In the genomic region with DNA sequence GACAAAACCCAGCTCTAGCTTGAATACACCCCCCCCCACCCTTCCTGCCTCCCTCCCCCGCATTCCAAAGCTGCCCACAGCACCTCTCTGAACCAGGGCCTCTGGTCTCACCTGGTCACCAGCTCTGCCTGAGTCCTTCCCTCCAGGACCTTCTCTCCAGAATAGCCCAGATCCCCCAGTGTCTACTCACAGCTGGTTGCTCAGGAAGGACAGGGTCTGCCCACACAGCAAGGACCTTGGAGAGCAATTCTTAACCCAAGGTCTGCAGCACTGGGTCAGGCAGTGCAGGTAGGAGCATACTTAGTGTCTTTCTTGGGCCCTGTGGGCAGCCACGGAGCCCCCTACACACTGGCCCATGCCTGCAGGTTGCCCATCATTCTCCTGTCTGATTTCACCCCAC, we compare ENCODE assay signal across 27 cellular contexts.
DNase-seq lines count a peak whose midpoint lies in the region; ATAC-seq, FAIRE-seq and TF ChIP-seq lines count a peak whose summit lies in the region.
"Had no signal": no experiment of that assay in that cellular context is flagged by ENCODE, and none has a peak within 500 bp of the region (broad histone marks: within the 10 kb centered on the region; RNA-seq: fewer than 3 reads in every experiment).

No MANE protein-coding gene starts in this region.

- H3K4me1 Mint-ChIP-seq in CD14-positive monocyte (peaks cover 67% of the 10 kb centered on the region), brain (peaks cover 45% of the 10 kb centered on the region)

- no peak overlapping the region for H3K4me3 Mint-ChIP-seq in CD14-positive monocyte
- no peak overlapping the region for H3K4me3 Mint-ChIP-seq in brain
- H3K4me3 Mint-ChIP-seq: activated CD8-positive, alpha-beta T cell treated with anti-CD3 and anti-CD28 coated beads, Interleukin-2, amount 10 ng/mL, durations not matched to agents 7 days and 5 days; activated naive CD4-positive, alpha-beta T cell treated with anti-CD3 and anti-CD28 coated beads, Interleukin-2, amount 50 U/mL, for 24 hours; naive thymus-derived CD4-positive, alpha-beta T cell; stimulated activated naive CD8-positive, alpha-beta T cell treated with anti-CD3 and anti-CD28 coated beads, Interleukin-15, Interleukin-2, amounts not matched to agents 100 ng/mL and 50 ng/mL, for 24 hours had no signal

- intact Hi-C loops in CD14-positive monocyte (cut with micrococcal nuclease) (loop anchor here in 1 of 2 donors (10.0 kb wide), 1 partner anchor 147 kb away; no protein-coding TSS in a partner anchor), sciatic nerve (cut with DNase I) (no loop called here)

- H3K27me3 Mint-ChIP-seq in CD14-positive monocyte (ENCODE audit: low read depth in 3 of 3) (peaks cover 0 to 2% (median 1%) of the 10 kb centered on the region in 3 donors), brain (peaks cover 10% of the 10 kb centered on the region)
- H3K27me3 Mint-ChIP-seq: activated naive CD4-positive, alpha-beta T cell treated with anti-CD3 and anti-CD28 coated beads, Interleukin-2, amount 50 U/mL, for 24 hours; naive thymus-derived CD4-positive, alpha-beta T cell; stimulated activated naive CD8-positive, alpha-beta T cell treated with anti-CD3 and anti-CD28 coated beads, Interleukin-15, Interleukin-2, amounts not matched to agents 100 ng/mL and 50 ng/mL, for 24 hours had no signal

- peaks cover 2 to 5% of the 10 kb centered on the region in 2 donors for H3K36me3 Mint-ChIP-seq in CD14-positive monocyte
- H3K36me3 Mint-ChIP-seq in brain = peaks cover 7% of the 10 kb centered on the region

- peak; percentile 4 for FAIRE-seq in HTR-8/SVneo (lab: Jason Lieb, UNC)
- FAIRE-seq: endothelial cell of umbilical vein, kidney, urothelium cell line had no signal

- DNase-seq in CD14-positive monocyte (ENCODE audit: low spot score) = peak; percentile 27
- no peak for DNase-seq in HTR-8/SVneo (ENCODE audit: insufficient read length, low spot score)
- DNase-seq in sciatic nerve (ENCODE audit: low spot score) = no peak
- DNase-seq in DMS 273 treated with DMSO at 0.1 percent for 48 hours (lab: John Stamatoyannopoulos, UW) = no peak
- no peak for DNase-seq in SW480 (ENCODE audit: low spot score)
- DNase-seq: activated CD4-positive, alpha-beta T cell treated with anti-CD3 and anti-CD28 coated beads for 4 hours; activated CD8-positive, alpha-beta T cell treated with anti-CD3 and anti-CD28 coated beads, Interleukin-2, amount 10 ng/mL, durations not matched to agents 7 days and 5 days; amniotic stem cell; DMS79 treated with DMSO at 0.1 percent for 48 hours; gastrocnemius medialis; kidney; naive thymus-derived CD4-positive, alpha-beta T cell; NCI-H146; NCI-H226; NCI-H526 treated with DMSO at 0.1 percent for 48 hours; NK-92 treated with Interleukin-12 subunit alpha and Interleukin-12 subunit beta, amount 100 ng/mL, for 24 hours; PC-9; retina; SHP77 treated with DMSO at 0.1 percent for 48 hours; T-helper 9 cell had no signal

- TF ChIP-seq CTCF in CD14-positive monocyte (IDR thresholded peaks at IDR 0.05) (no peak), brain (conservative IDR thresholded peaks at IDR 0.05) (no peak)

- H3K9me3 Mint-ChIP-seq in CD14-positive monocyte = peaks cover 3 to 10% (median 7%) of the 10 kb centered on the region in 7 donors
- H3K9me3 Mint-ChIP-seq in brain = peaks cover 12 to 26% (median 14%) of the 10 kb centered on the region in 5 experiments
- H3K9me3 Mint-ChIP-seq: activated naive CD4-positive, alpha-beta T cell treated with anti-CD3 and anti-CD28 coated beads, Interleukin-2, amount 50 U/mL, for 24 hours had no signal

- peak; percentile 9 for ATAC-seq in sciatic nerve
- ATAC-seq in GM21619 (IDR thresholded peaks at IDR 0.05; ENCODE audit: unreplicated experiment) = no peak
- ATAC-seq: activated CD8-positive, alpha-beta T cell treated with anti-CD3 and anti-CD28 coated beads, Interleukin-2, amount 10 ng/mL, durations not matched to agents 7 days and 5 days; gastrocnemius medialis; naive thymus-derived CD4-positive, alpha-beta T cell had no signal

- H3K27ac Mint-ChIP-seq in CD14-positive monocyte = no peak overlapping the region
- H3K27ac Mint-ChIP-seq in brain = peak overlapping the region in 3 of 5 experiments; percentile 4 to 49 (median 12)
- H3K27ac Mint-ChIP-seq: activated CD8-positive, alpha-beta T cell treated with anti-CD3 and anti-CD28 coated beads, Interleukin-2, amount 10 ng/mL, durations not matched to agents 7 days and 5 days; activated naive CD4-positive, alpha-beta T cell treated with anti-CD3 and anti-CD28 coated beads, Interleukin-2, amount 50 U/mL, for 24 hours; activated T-helper 2 cell treated with anti-CD3 and anti-CD28 coated beads, Interferon-gamma antibody, Interleukin-2, Interleukin-4, amounts not matched to agents 10 μg/mL and 5 μg/mL and 100 μg/mL, durations not matched to agents 14 hours and 24 hours and 36 hours; stimulated activated naive CD8-positive, alpha-beta T cell treated with anti-CD3 and anti-CD28 coated beads, Interleukin-15, Interleukin-2, amounts not matched to agents 100 ng/mL and 50 ng/mL, for 24 hours had no signal

Comparison
In these comparisons a context has a peak if more than half of its experiments do, and no peak if none do; other contexts are left out.
1. H3K27ac Mint-ChIP-seq: peak in brain (3 of 5); none in CD14-positive monocyte (0 of 7).